ENCODE assay signal across 7 cellular contexts in the genomic region with DNA sequence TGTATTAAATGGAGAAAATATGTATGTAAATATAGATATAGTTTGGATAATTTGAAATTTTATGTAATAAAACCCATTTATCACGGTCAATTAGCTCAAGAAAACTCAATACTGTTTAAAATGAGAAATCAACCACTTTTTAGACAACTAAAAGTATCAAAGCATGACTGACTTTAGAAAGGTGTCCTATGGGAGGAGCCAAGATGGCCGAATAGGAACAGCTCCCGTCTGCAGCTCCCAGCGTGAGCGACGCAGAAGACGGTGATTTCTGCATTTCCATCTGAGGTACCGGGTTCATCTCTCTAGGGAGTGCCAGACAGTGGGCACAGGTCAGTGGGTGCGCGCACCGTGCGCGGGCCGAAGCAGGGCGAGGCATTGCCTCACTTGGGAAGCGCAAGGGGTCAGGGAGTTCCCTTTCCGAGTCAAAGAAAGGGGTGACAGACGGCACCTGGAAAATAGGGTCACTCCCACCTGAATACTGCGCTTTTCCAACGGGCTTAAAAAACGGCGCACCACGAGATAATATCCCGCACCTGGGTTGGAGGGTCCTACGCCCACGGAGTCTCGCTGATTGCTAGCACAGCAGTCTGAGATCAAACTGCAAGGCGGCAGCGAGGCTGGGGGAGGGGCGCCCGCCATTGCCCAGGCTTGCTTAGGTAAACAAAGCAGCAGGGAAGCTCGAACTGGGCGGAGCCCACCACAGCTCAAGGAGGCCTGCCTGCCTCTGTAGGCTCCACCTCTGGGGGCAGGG.
DNase-seq lines count a peak whose midpoint lies in the region; TF ChIP-seq lines count a peak whose summit lies in the region.
"Not testable (repeated sequence)": the region's sequence is repeated elsewhere in the genome, so short reads cannot be mapped to it uniquely, and the experiment has no call there.

No MANE protein-coding gene starts in this region.

- peak overlapping the region; percentile 74 to 80 (median 77) for H3K4me3 Mint-ChIP-seq in nephron

- not testable (repeated sequence) for H3K4me1 Mint-ChIP-seq in nephron

- not testable (repeated sequence) for H3K27me3 ChIP-seq in H7 (ENCODE audit: control insufficient read depth, insufficient read depth, low read length)

- peaks cover 14% of the 10 kb centered on the region for H3K36me3 Mint-ChIP-seq in nephron (ENCODE audit: low read depth)

- H3K4me3 ChIP-seq in H7 (ENCODE audit: insufficient read depth, low read depth, low read length), result peak overlapping the region; percentile 31
- H3K4me3 ChIP-seq in fibroblast of villous mesenchyme (ENCODE audit: low read depth, low read length), result peak overlapping the region; percentile 50

- not testable (repeated sequence) for DNase-seq in H7; fibroblast of villous mesenchyme (ENCODE audit: low read depth)
- peak; percentile 7 for DNase-seq in M059J (ENCODE audit: low read depth)
- DNase-seq in NCI-H2081 (lab: John Stamatoyannopoulos, UW), result peak; percentile 33 to 37
- peak; percentile 5 for DNase-seq in NCI-H774 (lab: John Stamatoyannopoulos, UW)
- peak; percentile 22 for DNase-seq in activated T-cell treated with anti-CD3 and anti-CD28 coated beads, Interleukin-2, amount 50 U/mL, for 1 hour

- H3K36me3 ChIP-seq in H7 (replicated peaks; ENCODE audit: control insufficient read depth, insufficient read depth, low read length), result not testable (repeated sequence)

- not testable (repeated sequence) for H3K9me3 Mint-ChIP-seq in nephron

- not testable (repeated sequence) for TF ChIP-seq CTCF in fibroblast of villous mesenchyme (IDR thresholded peaks at IDR 0.05; ENCODE audit: insufficient read depth, low read depth, low read length); nephron (IDR thresholded peaks at IDR 0.05; ENCODE audit: unreplicated experiment in 3 of 3)

- H3K27ac Mint-ChIP-seq in nephron, result peak overlapping the region; percentile 65 to 86 (median 83)

- not testable (repeated sequence) for H3K27me3 Mint-ChIP-seq in nephron (ENCODE audit: low read depth)
